In the genomic region with DNA sequence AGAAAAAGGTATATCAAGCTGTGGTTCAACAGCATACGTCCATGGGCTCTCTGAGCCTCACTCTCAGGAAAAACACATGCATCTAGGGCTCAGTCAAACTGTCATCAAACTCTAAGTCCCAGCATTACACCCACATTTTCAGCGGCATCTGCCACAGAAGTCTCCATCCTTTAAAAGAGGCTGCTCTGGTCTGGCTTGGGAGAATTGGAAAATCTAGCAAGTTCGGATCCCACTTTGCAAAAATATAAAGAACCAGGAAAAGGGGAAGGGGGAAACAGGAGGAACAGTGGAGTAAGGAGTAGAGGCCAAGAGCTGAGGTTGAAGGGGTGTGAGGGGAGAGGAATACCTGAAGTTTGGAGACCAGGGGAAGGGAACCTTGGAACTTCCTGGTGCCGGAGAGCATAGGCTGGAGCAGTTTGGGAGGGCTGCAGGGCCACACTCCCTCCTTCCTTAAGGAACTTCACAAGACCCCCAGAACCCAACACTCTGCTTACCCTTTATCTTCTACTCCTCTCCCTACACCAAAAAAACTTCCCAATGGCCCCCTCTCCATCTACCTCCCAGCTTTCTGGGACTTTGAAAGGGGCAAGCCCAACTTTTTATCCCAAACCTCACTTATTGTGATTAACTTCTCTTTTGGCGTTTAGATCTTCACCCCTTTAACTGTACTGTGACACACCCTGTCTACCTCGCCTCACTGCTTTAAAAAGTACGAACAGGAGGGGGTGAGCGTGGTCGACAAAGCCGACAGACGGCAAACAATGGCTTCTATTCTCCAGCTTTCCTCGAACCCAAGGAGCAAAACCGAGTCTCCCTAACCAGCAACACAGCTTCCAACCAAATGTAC, we compare ENCODE assay signal across 21 cellular contexts. TPM values are rescaled to one million over a fixed set of nuclear protein-coding genes. Genes with fewer than 3 reads are reported as not detected.
DNase-seq lines count a peak whose midpoint lies in the region; ATAC-seq, FAIRE-seq and TF ChIP-seq lines count a peak whose summit lies in the region.
"Had no signal": no experiment of that assay in that cellular context is flagged by ENCODE, and none has a peak within 500 bp of the region (broad histone marks: within the 10 kb centered on the region; RNA-seq: fewer than 3 reads in every experiment).

No MANE protein-coding gene starts in this region.

- H3K4me3 Mint-ChIP-seq in CD8-positive, alpha-beta memory T cell: peak overlapping the region in 5 of 7 donors; percentile 13 to 68 (median 41)
- peak overlapping the region in 6 of 10 donors; percentile 0 to 37 (median 12) for H3K4me3 Mint-ChIP-seq in naive thymus-derived CD4-positive, alpha-beta T cell
- H3K4me3 Mint-ChIP-seq: CD8-positive, alpha-beta T cell; dendritic cell treated with granulocyte-macrophage colony-stimulating factor and Interleukin-4, amounts not matched to agents 40 ng/mL and 50 ng/mL, for 4 days had no signal

- POLR2A ChIA-PET in CD8-positive, alpha-beta memory T cell (lab: Charles Lee): no interaction called here
- POLR2A ChIA-PET in H1 (lab: Charles Lee; ENCODE audit: partially characterized antibody): interaction anchor here (0.7 to 2.4 kb wide), 6 partner anchors 8 to 252 kb away, joined by 3 to 8 read pairs (median 4); no protein-coding TSS in a partner anchor
- POLR2A ChIA-PET in naive thymus-derived CD4-positive, alpha-beta T cell (lab: Charles Lee): no interaction called here

- H2AK5ac ChIP-seq in H1 (ENCODE audit: low read depth, low read length): peak overlapping the region; percentile 71

- H2BK5ac ChIP-seq in H1 (ENCODE audit: low read depth, low read length): no peak overlapping the region; the same call in 1 of the 2 replicates

- H3K18ac ChIP-seq in H1 (ENCODE audit: extremely low read depth, low read length): no peak overlapping the region

- no peak overlapping the region for H3K23ac ChIP-seq in H1 (ENCODE audit: insufficient read length)

- H2BK15ac ChIP-seq in H1 (ENCODE audit: low read length): 0 out of 2 replicates have a peak overlapping the region, but pooled peaks have one; percentile 22

- 4% methylated on average over 13 of the region's 13 CpGs for WGBS in HUES64
- WGBS in H1 (ENCODE audit: extremely low coverage in 1 of 2, insufficient coverage in 1 of 2, insufficient read length in 1 of 2, insufficient replicate concordance in 2 of 2, low coverage in 1 of 2, low lambda C conversion rate in 2 of 2, missing lambda C conversion rate in 1 of 2), 2 experiments: 6% methylated on average over 13 of the region's 13 CpGs; no CpG with 5 or more reads in 1 of the 2 experiments

- H3K23me2 ChIP-seq in H1 (ENCODE audit: low read depth, low read length): peaks cover 3% of the 10 kb centered on the region; the same call in 1 of the 2 replicates

- H3K9me3 ChIP-seq in CD8-positive, alpha-beta memory T cell (ENCODE audit: low read length): no peaks in the 10 kb centered on the region
- H3K9me3 ChIP-seq in HUES64 (ENCODE audit: insufficient read depth, low read depth, low read length) (no peaks in the 10 kb centered on the region), H1 (ENCODE audit: insufficient read depth in 2 of 2, low read depth in 1 of 2, low read length in 1 of 2) (no peaks in the 10 kb centered on the region)
- no peaks in the 10 kb centered on the region for H3K9me3 ChIP-seq in naive thymus-derived CD4-positive, alpha-beta T cell (ENCODE audit: control insufficient read depth in 2 of 3, low read length in 3 of 3)
- H3K9me3 ChIP-seq: heart left ventricle, pancreas, uterus had no signal

- peaks cover 2 to 20% of the 10 kb centered on the region in 2 experiments for H4K20me1 ChIP-seq in H1 (replicated peaks in 1 of 2; ENCODE audit: control insufficient read depth in 1 of 2, insufficient read depth in 2 of 2, low read length in 2 of 2)

- no peak for DNase-seq in CD8-positive, alpha-beta memory T cell
- peak in 1 of 2 experiments; percentile 52 for DNase-seq in H1 (ENCODE audit: low read depth in 1 of 2, low spot score in 2 of 2)
- DNase-seq in naive thymus-derived CD4-positive, alpha-beta T cell: no peak
- no peak for DNase-seq in DMS114 treated with DMSO at 0.1 percent for 48 hours (lab: John Stamatoyannopoulos, UW; ENCODE audit: unreplicated experiment)
- DNase-seq in AG08395 (ENCODE audit: low spot score): no peak
- DNase-seq in foreskin keratinocyte: no peak
- DNase-seq: activated CD4-positive, CD25-positive, alpha-beta regulatory T cell treated with anti-CD3 and anti-CD28 coated beads, Interleukin-2, amount 50 U/mL, for 72 hours; activated naive CD4-positive, alpha-beta T cell treated with anti-CD3 and anti-CD28 coated beads, Interleukin-2, amount 50 U/mL, for 16 hours; heart left ventricle; islet precursor cell; KG1; mesenchymal stem cell; NCI-H1092; NCI-H524; pancreas; SHP77; uterus had no signal

- no peaks in the 10 kb centered on the region for H3K79me1 ChIP-seq in H1 (ENCODE audit: low read depth, low read length)

- no peak for ATAC-seq in naive thymus-derived CD4-positive, alpha-beta T cell
- ATAC-seq in HG02678 (IDR thresholded peaks at IDR 0.05; ENCODE audit: unreplicated experiment): no peak
- ATAC-seq in foreskin keratinocyte: no peak
- ATAC-seq: CD8-positive, alpha-beta T cell; heart left ventricle; pancreas had no signal

- no peak overlapping the region for H3K27ac ChIP-seq in CD8-positive, alpha-beta memory T cell (ENCODE audit: low read depth, low read length)
- H3K27ac ChIP-seq in HUES64 (ENCODE audit: low read depth, low read length): no peak overlapping the region
- no peak overlapping the region for H3K27ac ChIP-seq in H1 (ENCODE audit: low read depth, low read length)
- H3K27ac ChIP-seq in naive thymus-derived CD4-positive, alpha-beta T cell (ENCODE audit: low read depth, low read length): no peak overlapping the region
- H3K27ac ChIP-seq in foreskin keratinocyte: no peak overlapping the region
- H3K27ac ChIP-seq: heart left ventricle, uterus had no signal

- no peak for TF ChIP-seq POLR2A in H1 (IDR thresholded peaks at IDR 0.05; ENCODE audit: control extremely low read depth in 1 of 2, low read depth in 2 of 2, low read length in 2 of 2)

- peak overlapping the region in 2 of 8 donors; percentile 40 to 50 for H3K27ac Mint-ChIP-seq in CD8-positive, alpha-beta memory T cell
- H3K27ac Mint-ChIP-seq in naive thymus-derived CD4-positive, alpha-beta T cell: peak overlapping the region in 2 of 9 donors; percentile 0 to 48
- H3K27ac Mint-ChIP-seq: CD8-positive, alpha-beta T cell; dendritic cell treated with granulocyte-macrophage colony-stimulating factor and Interleukin-4, amounts not matched to agents 40 ng/mL and 50 ng/mL, for 4 days had no signal

- TF ChIP-seq RAD21 in H1 (IDR thresholded peaks at IDR 0.05 in 1 of 2, conservative IDR thresholded peaks at IDR 0.05 in 1 of 2; ENCODE audit: low read depth in 2 of 2, low read length in 2 of 2): 0 out of 4 replicates have a peak, but pooled peaks of 1 of the 2 experiments have one; percentile 4

- no peak overlapping the region for H2BK120ac ChIP-seq in H1 (replicated peaks; ENCODE audit: low read depth, low read length)

- H3K4ac ChIP-seq in H1 (replicated peaks; ENCODE audit: insufficient read length, low read depth, low read length): no peak overlapping the region

- H3K4me1 ChIP-seq in CD8-positive, alpha-beta memory T cell (ENCODE audit: insufficient read depth, low read length): peaks cover 41% of the 10 kb centered on the region
- H3K4me1 ChIP-seq in HUES64 (ENCODE audit: insufficient read depth, low read length) (peaks cover 59% of the 10 kb centered on the region), H1 (replicated peaks in 1 of 4; ENCODE audit: control insufficient read depth in 3 of 4, insufficient read depth in 4 of 4, low read length in 3 of 4) (peaks cover 24 to 43% (median 29%) of the 10 kb centered on the region in 4 experiments), foreskin keratinocyte (no peaks in the 10 kb centered on the region)
- H3K4me1 ChIP-seq in naive thymus-derived CD4-positive, alpha-beta T cell (ENCODE audit: control insufficient read depth in 2 of 2, insufficient read depth in 2 of 2, low read length in 2 of 2): peaks cover 9 to 40% of the 10 kb centered on the region in 2 donors

- no peaks in the 10 kb centered on the region for H3K79me2 ChIP-seq in H1 (ENCODE audit: control insufficient read depth in 1 of 2, insufficient read depth in 2 of 2, low read length in 2 of 2)

- CTCF ChIA-PET in CD8-positive, alpha-beta memory T cell (lab: Charles Lee): no interaction called here
- CTCF ChIA-PET in H1 (lab: Charles Lee; ENCODE audit: partially characterized antibody): interaction anchor here (0.7 to 7.2 kb wide), 11 partner anchors 8 to 202 kb away, joined by 3 to 88 read pairs (median 5); no protein-coding TSS in a partner anchor
- CTCF ChIA-PET in naive thymus-derived CD4-positive, alpha-beta T cell (lab: Charles Lee): no interaction called here

- peaks cover 49 to 58% (median 56%) of the 10 kb centered on the region in 3 donors for H3K4me1 Mint-ChIP-seq in CD8-positive, alpha-beta memory T cell
- peaks cover 35 to 64% (median 55%) of the 10 kb centered on the region in 7 donors for H3K4me1 Mint-ChIP-seq in naive thymus-derived CD4-positive, alpha-beta T cell

- no peak for TF ChIP-seq EP300 in H1 (IDR thresholded peaks at IDR 0.05; ENCODE audit: borderline replicate concordance in 1 of 2, low read depth in 2 of 2, low read length in 2 of 2)

- H3K4me2 ChIP-seq in H1 (ENCODE audit: insufficient read depth in 1 of 2, low read depth in 2 of 2, low read length in 2 of 2): peak overlapping the region in 1 of 2 experiments; percentile 56; a peak in 1 of 4 replicates

- no peak overlapping the region for H3K56ac ChIP-seq in H1 (replicated peaks; ENCODE audit: insufficient read length, low read depth, low read length)

- H3K27me3 ChIP-seq in CD8-positive, alpha-beta memory T cell (ENCODE audit: insufficient read depth, low read length, poor library complexity, severe bottlenecking): peaks cover 85% of the 10 kb centered on the region
- H3K27me3 ChIP-seq in HUES64 (ENCODE audit: insufficient read depth, low read length) (peaks cover 100% of the 10 kb centered on the region), H1 (replicated peaks in 1 of 4; ENCODE audit: control insufficient read depth in 3 of 4, extremely low read depth in 1 of 4, insufficient read depth in 3 of 4, low read length in 3 of 4) (peaks cover 83 to 99% (median 96%) of the 10 kb centered on the region in 4 experiments), foreskin keratinocyte (peaks cover 100% of the 10 kb centered on the region)
- peaks cover 18 to 69% of the 10 kb centered on the region in 2 donors for H3K27me3 ChIP-seq in naive thymus-derived CD4-positive, alpha-beta T cell (ENCODE audit: control insufficient read depth in 2 of 2, insufficient read depth in 2 of 2, low read length in 2 of 2)

- no peak overlapping the region for H3K14ac ChIP-seq in H1 (ENCODE audit: insufficient read length)

- 0 out of 2 replicates have a peak overlapping the region, but pooled peaks have one; percentile 29 for H2BK12ac ChIP-seq in H1 (ENCODE audit: low read depth, low read length)

- peaks cover 77 to 78% of the 10 kb centered on the region in 2 donors for H3K27me3 Mint-ChIP-seq in CD8-positive, alpha-beta memory T cell
- H3K27me3 Mint-ChIP-seq in naive thymus-derived CD4-positive, alpha-beta T cell: peaks cover 76 to 87% (median 80%) of the 10 kb centered on the region in 5 donors

- no peak overlapping the region for H4K5ac ChIP-seq in H1 (ENCODE audit: insufficient read length, low read depth, low read length)

- no peak overlapping the region for H3K9ac ChIP-seq in HUES64 (ENCODE audit: low read depth, low read length)
- H3K9ac ChIP-seq in H1 (replicated peaks in 1 of 4; ENCODE audit: extremely low read depth in 1 of 4, low read depth in 3 of 4, low read length in 3 of 4): no peak overlapping the region

- H3K36me3 Mint-ChIP-seq in CD8-positive, alpha-beta memory T cell: no peaks in the 10 kb centered on the region
- H3K36me3 Mint-ChIP-seq in naive thymus-derived CD4-positive, alpha-beta T cell: peaks cover 0 to 31% (median 18%) of the 10 kb centered on the region in 5 donors
- H3K36me3 Mint-ChIP-seq: CD8-positive, alpha-beta T cell had no signal

- no peak overlapping the region for H2AFZ ChIP-seq in H1 (ENCODE audit: low read length)

- no peak overlapping the region for H4K91ac ChIP-seq in H1 (replicated peaks; ENCODE audit: insufficient read length, low read length)

- H2BK20ac ChIP-seq in H1 (ENCODE audit: low read length): 0 out of 2 replicates have a peak overlapping the region, but pooled peaks have one; percentile 4

- TF ChIP-seq CTCF in H1 (IDR thresholded peaks at IDR 0.05; ENCODE audit: control extremely low read depth in 1 of 3, insufficient read depth in 1 of 3, low read depth in 1 of 3, low read length in 3 of 3) (no peak), foreskin keratinocyte (conservative IDR thresholded peaks at IDR 0.05) (no peak)

- no peak overlapping the region for H4K8ac ChIP-seq in H1 (ENCODE audit: extremely low read depth, insufficient read depth, low read length)

- no peak overlapping the region for H3K4me3 ChIP-seq in CD8-positive, alpha-beta memory T cell (ENCODE audit: low read length)
- peak overlapping the region; percentile 51; the same call in 1 of the 2 replicates for H3K4me3 ChIP-seq in HUES64 (ENCODE audit: low read length)
- H3K4me3 ChIP-seq in H1 (ENCODE audit: extremely low read depth in 1 of 4, insufficient read depth in 2 of 4, low read depth in 3 of 4, low read length in 4 of 4): peak overlapping the region in 1 of 4 experiments; percentile 39; a peak in 2 of 8 replicates
- no peak overlapping the region for H3K4me3 ChIP-seq in naive thymus-derived CD4-positive, alpha-beta T cell (ENCODE audit: low read length)
- H3K4me3 ChIP-seq: heart left ventricle, uterus had no signal

- peaks cover 5 to 48% (median 23%) of the 10 kb centered on the region in 5 donors for H3K9me3 Mint-ChIP-seq in CD8-positive, alpha-beta memory T cell
- H3K9me3 Mint-ChIP-seq in naive thymus-derived CD4-positive, alpha-beta T cell: peaks cover 4 to 47% (median 15%) of the 10 kb centered on the region in 11 donors
- H3K9me3 Mint-ChIP-seq: CD8-positive, alpha-beta T cell had no signal

- FAIRE-seq in H1 (lab: Jason Lieb, UNC): no peak
- FAIRE-seq: pancreas had no signal

- no peaks in the 10 kb centered on the region for H3K36me3 ChIP-seq in CD8-positive, alpha-beta memory T cell (ENCODE audit: insufficient read depth, low read length)
- no peaks in the 10 kb centered on the region for H3K36me3 ChIP-seq in HUES64 (ENCODE audit: insufficient read depth, low read length)
- H3K36me3 ChIP-seq in H1 (ENCODE audit: control insufficient read depth in 2 of 4, insufficient read depth in 4 of 4, low read length in 3 of 4): no peaks in the 10 kb centered on the region
- no peaks in the 10 kb centered on the region for H3K36me3 ChIP-seq in naive thymus-derived CD4-positive, alpha-beta T cell (ENCODE audit: control insufficient read depth in 2 of 3, insufficient read depth in 3 of 3, low read length in 3 of 3)
- H3K36me3 ChIP-seq: heart left ventricle, pancreas, uterus had no signal

- intact Hi-C loops in naive thymus-derived CD4-positive, alpha-beta T cell (cut with micrococcal nuclease): no loop called here

RNA-seq across cellular contexts. Expression of gene PAX6, which starts 4.0 kb away (rescaled TPM):
- total RNA-seq in CD8-positive, alpha-beta memory T cell: not detected
- not detected for polyA plus RNA-seq in CD8-positive, alpha-beta memory T cell
- 2.2 TPM for polyA plus RNA-seq in HUES64 (2013, experiment 1 of 2)
- polyA plus RNA-seq in HUES64 (2013, experiment 2 of 2): 5.3 TPM
- total RNA-seq in H1 (2021; fragmentation: NEBNext Ultra II Directional; extraction: Animal tissue kit (Norgen Biotek cat#: 25700)): 0.21 and 0.30 TPM in 2 replicates
- 0.65 and 1.1 TPM in 2 replicates for polyA plus RNA-seq in H1 (2011; rRNA removed)
- polyA plus RNA-seq in H1 (2011; cell fraction: cytosol; rRNA removed): 0.53 TPM
- polyA plus RNA-seq in H1 (2011; cell fraction: nucleus; rRNA removed): 1.0 TPM
- 0.41 to 1.1 TPM (median 0.57 TPM) in 4 replicates for polyA plus RNA-seq in H1 (2012, experiment 1 of 2)
- 0.16 TPM for polyA plus RNA-seq in H1 (2012, experiment 2 of 2)
- polyA plus RNA-seq in H1 (2013, experiment 1 of 2): 0.16 TPM
- 0.22 TPM for polyA plus RNA-seq in H1 (2013, experiment 2 of 2)
- polyA minus RNA-seq in H1 (2011; rRNA and poly(A)+ RNA removed): 0.76 and 0.82 TPM in 2 replicates
- 0.88 TPM for polyA minus RNA-seq in H1 (2011; cell fraction: cytosol; rRNA and poly(A)+ RNA removed)
- 2.6 TPM for polyA minus RNA-seq in H1 (2011; cell fraction: nucleus; rRNA and poly(A)+ RNA removed)
- total RNA-seq in naive thymus-derived CD4-positive, alpha-beta T cell: not detected
- not detected for polyA plus RNA-seq in naive thymus-derived CD4-positive, alpha-beta T cell
- not detected in 2 replicates for total RNA-seq in foreskin keratinocyte
- 0.06 TPM in 1 of 2 replicates, not detected in the other for polyA plus RNA-seq in foreskin keratinocyte
- total RNA-seq: CD8-positive, alpha-beta T cell had no signal
- polyA plus RNA-seq: heart left ventricle had no signal
